ENCODE assay signal across 10 cellular contexts in the genomic region with DNA sequence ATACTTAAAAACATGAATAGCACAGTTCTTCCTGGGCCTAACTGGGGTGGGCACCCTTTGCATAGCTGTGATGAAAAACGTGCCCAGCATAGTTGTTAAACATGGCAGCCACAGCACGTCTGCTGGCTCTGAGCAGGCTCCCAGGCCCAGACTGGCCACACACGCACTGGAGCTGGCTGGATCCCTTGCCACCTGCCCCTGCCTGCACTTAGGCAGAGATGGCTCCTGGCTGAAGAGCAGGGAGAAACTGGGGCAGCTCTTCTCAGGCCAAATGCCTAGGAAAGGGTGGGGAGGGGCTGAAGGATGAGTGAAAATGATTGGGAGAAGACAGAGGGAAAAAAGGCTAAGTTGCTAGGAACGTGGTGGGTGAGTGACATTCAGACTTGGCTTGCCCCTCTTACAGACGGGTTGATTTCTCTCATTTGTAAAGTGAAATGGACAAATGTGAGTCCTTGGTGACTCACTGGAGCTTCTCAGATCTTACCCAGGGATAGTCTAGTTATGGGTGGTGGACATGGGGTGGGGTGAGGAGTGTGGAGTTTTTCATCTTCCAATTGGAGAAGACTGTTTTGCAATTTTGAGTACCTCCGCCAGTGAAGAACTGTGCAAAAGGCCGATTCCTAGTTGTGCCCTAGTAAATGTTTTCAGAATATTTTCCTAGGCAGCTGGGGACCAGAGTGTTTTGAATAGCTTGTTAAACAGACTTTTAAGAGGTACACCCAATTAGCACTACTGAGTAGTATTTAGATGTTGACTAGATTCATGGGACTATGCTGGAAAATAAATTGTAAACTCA. TPM values are rescaled to one million over a fixed set of nuclear protein-coding genes. Genes with fewer than 3 reads are reported as not detected.
DNase-seq lines count a peak whose midpoint lies in the region; ATAC-seq and TF ChIP-seq lines count a peak whose summit lies in the region.
"Had no signal": no experiment of that assay in that cellular context is flagged by ENCODE, and none has a peak within 500 bp of the region (broad histone marks: within the 10 kb centered on the region; RNA-seq: fewer than 3 reads in every experiment).

No MANE protein-coding gene starts in this region.

- no peak overlapping the region for H3K23ac ChIP-seq in mesendoderm (ENCODE audit: low read length)

- H2BK15ac ChIP-seq in mesendoderm (replicated peaks; ENCODE audit: low read depth), result no peak overlapping the region

- H4K8ac ChIP-seq in mesendoderm (ENCODE audit: low read depth, low read length), result no peak overlapping the region

- H3K27ac ChIP-seq in PC-9 (peak overlapping the region; percentile 92), fibroblast of lung (ENCODE audit: insufficient read depth, low read length) (peak overlapping the region; percentile 86), ovary (peak overlapping the region; percentile 51 to 76), mesendoderm (ENCODE audit: low read depth, low read length) (no peak overlapping the region), A673 (ENCODE audit: low read depth, low read length, poor library complexity, severe bottlenecking) (no peak overlapping the region)
- H3K27ac ChIP-seq: neutrophil had no signal

- POLR2A ChIA-PET in PC-9 (lab: Charles Lee; ENCODE audit: unreplicated experiment), result interaction anchor here (0.5 to 1.6 kb wide), 21 partner anchors 16 to 223 kb away, joined by 4 to 26 read pairs (median 5); partner anchors contain the start of gene TRIO
- POLR2A ChIA-PET in A673 (lab: Charles Lee; ENCODE audit: low non-redundant PET), result no interaction called here

- no peaks in the 10 kb centered on the region for H3K36me3 ChIP-seq in PC-9 (ENCODE audit: low read depth)
- no peaks in the 10 kb centered on the region for H3K36me3 ChIP-seq in fibroblast of lung (ENCODE audit: control insufficient read depth, insufficient read depth, low read length)
- H3K36me3 ChIP-seq in ovary, result no peaks in the 10 kb centered on the region
- no peaks in the 10 kb centered on the region for H3K36me3 ChIP-seq in mesendoderm (ENCODE audit: control insufficient read depth, insufficient read depth, low read length)
- no peaks in the 10 kb centered on the region for H3K36me3 ChIP-seq in A673 (ENCODE audit: insufficient read depth, low read length, poor library complexity, severe bottlenecking)
- H3K36me3 ChIP-seq: neutrophil had no signal

- no peak overlapping the region for H2BK5ac ChIP-seq in mesendoderm (ENCODE audit: low read length)

- no peak for TF ChIP-seq POLR2A in ovary (IDR thresholded peaks at IDR 0.05)

- no peak for ATAC-seq in HG03520 (IDR thresholded peaks at IDR 0.05; ENCODE audit: unreplicated experiment)

- TSS peak; percentile 69 for BruUV-seq in PC-9 (replicated peaks; lab: Mats Ljungman, UMichigan)
- no TSS peak for BruUV-seq in A673 (replicated peaks; lab: Mats Ljungman, UMichigan)

- intact Hi-C loops in PC-9 (cut with micrococcal nuclease; ENCODE audit: unreplicated experiment), result loop anchor here (1.0 kb wide), 5 partner anchors 40 to 200 kb away; no protein-coding TSS in a partner anchor
- intact Hi-C loops in ovary (cut with DNase I), result no loop called here
- intact Hi-C loops in A673 (cut with micrococcal nuclease; ENCODE audit: unreplicated experiment), result no loop called here

- whole genome bisulfite sequencing in ovary, 3 donors, result 28 to 41% (median 32%) methylated on average over 7 of the region's 7 CpGs
- WGBS in mesendoderm (ENCODE audit: extremely low coverage, insufficient coverage, low lambda C conversion rate), result no CpG with 5 or more reads among the region's 7 CpGs

- H3K9me2 ChIP-seq in PC-9 (ENCODE audit: insufficient read depth), result no peaks in the 10 kb centered on the region; the same call in 1 of the 2 replicates

- H2BK120ac ChIP-seq in mesendoderm (ENCODE audit: low read depth, low read length), result no peak overlapping the region

- no peak for TF ChIP-seq EP300 in ovary (IDR thresholded peaks at IDR 0.05)

- H3K9ac ChIP-seq in fibroblast of lung (ENCODE audit: insufficient read depth, low read length), result no peak overlapping the region
- H3K9ac ChIP-seq in mesendoderm (ENCODE audit: low read length), result no peak overlapping the region

- CTCF ChIA-PET in PC-9 (lab: Charles Lee) (interaction anchor here (0.5 to 1.4 kb wide), 3 partner anchors 10 to 1135 kb away, joined by 6 to 8 read pairs (median 6); no protein-coding TSS in a partner anchor), A673 (lab: Charles Lee) (no interaction called here)

- peak overlapping the region; percentile 25; the same call in 1 of the 2 replicates for H3K4me3 ChIP-seq in PC-9
- peak overlapping the region in 3 of 4 experiments; percentile 5 to 30 (median 18) for H3K4me3 ChIP-seq in fibroblast of lung (replicated peaks in 1 of 4; ENCODE audit: control extremely low read depth in 1 of 4, insufficient read depth in 1 of 4, low read depth in 3 of 4, low read length in 4 of 4)
- no peak overlapping the region for H3K4me3 ChIP-seq in ovary
- no peak overlapping the region for H3K4me3 ChIP-seq in mesendoderm (ENCODE audit: low read length)
- no peak overlapping the region for H3K4me3 ChIP-seq in A673 (ENCODE audit: low read depth, low read length, poor library complexity, severe bottlenecking)

- H3K56ac ChIP-seq in mesendoderm (ENCODE audit: low read length), result no peak overlapping the region

- H4K5ac ChIP-seq in mesendoderm (ENCODE audit: low read length), result no peak overlapping the region

- no peak overlapping the region for H2AK5ac ChIP-seq in mesendoderm (ENCODE audit: low read length)

- H3K79me1 ChIP-seq in mesendoderm (ENCODE audit: low read length), result peaks cover 20% of the 10 kb centered on the region

- no peaks in the 10 kb centered on the region for H3K9me3 ChIP-seq in PC-9 (ENCODE audit: insufficient read depth, low read depth)
- H3K9me3 ChIP-seq in fibroblast of lung (ENCODE audit: control insufficient read depth, insufficient read depth, low read depth, low read length), result no peaks in the 10 kb centered on the region
- H3K9me3 ChIP-seq in ovary, result no peaks in the 10 kb centered on the region
- H3K9me3 ChIP-seq in A673 (ENCODE audit: low read depth, low read length, poor library complexity, severe bottlenecking), result no peaks in the 10 kb centered on the region
- H3K9me3 ChIP-seq: neutrophil had no signal

- H3K4ac ChIP-seq in mesendoderm (ENCODE audit: low read depth, low read length), result no peak overlapping the region

- H3K27me3 ChIP-seq in PC-9 (ENCODE audit: insufficient read depth, low read depth), result no peaks in the 10 kb centered on the region
- H3K27me3 ChIP-seq in fibroblast of lung (ENCODE audit: control insufficient read depth, insufficient read depth, low read length), result no peaks in the 10 kb centered on the region
- H3K27me3 ChIP-seq in ovary, result no peaks in the 10 kb centered on the region
- no peaks in the 10 kb centered on the region for H3K27me3 ChIP-seq in mesendoderm (ENCODE audit: insufficient read depth, low read length, poor library complexity)
- H3K27me3 ChIP-seq in A673 (replicated peaks; ENCODE audit: insufficient read depth, low read depth, low read length, poor library complexity), result no peaks in the 10 kb centered on the region
- H3K27me3 ChIP-seq: neutrophil had no signal

- H4K20me1 ChIP-seq in PC-9 (ENCODE audit: insufficient read depth), result no peaks in the 10 kb centered on the region
- no peaks in the 10 kb centered on the region for H4K20me1 ChIP-seq in fibroblast of lung (ENCODE audit: control insufficient read depth, extremely low read depth, insufficient read depth, low read length)

- DNase-seq in EH (ENCODE audit: low read depth) (peak; percentile 91), PC-9 (peak; percentile 76 to 92), fibroblast of lung (ENCODE audit: low read depth in 2 of 2) (peak; percentile 89 to 90), ovary (no peak), mesendoderm (no peak), A673 (ENCODE audit: low spot score) (no peak)
- DNase-seq in activated T-cell treated with anti-CD3 and anti-CD28 coated beads, Interleukin-2, amount 50 U/mL, for 48 hours, result no peak
- DNase-seq: activated CD8-positive, alpha-beta memory T cell treated with anti-CD3 and anti-CD28 coated beads, Interleukin-2, amount 50 U/mL, for 4 hours had no signal

- TF ChIP-seq CTCF in PC-9 (conservative IDR thresholded peaks at IDR 0.05) (no peak), fibroblast of lung (conservative IDR thresholded peaks at IDR 0.05 in 1 of 2, IDR thresholded peaks at IDR 0.05 in 1 of 2; ENCODE audit: low read depth in 1 of 2, low read length in 2 of 2) (no peak), ovary (IDR thresholded peaks at IDR 0.05) (no peak), A673 (conservative IDR thresholded peaks at IDR 0.05; ENCODE audit: low read depth, low read length) (no peak)

- peaks cover 77% of the 10 kb centered on the region for H3F3A ChIP-seq in PC-9 (ENCODE audit: insufficient read depth, low read depth)

- H3K4me2 ChIP-seq in PC-9 (peak overlapping the region; percentile 86), fibroblast of lung (ENCODE audit: extremely low read depth, insufficient read depth, low read length) (peak overlapping the region; percentile 49), mesendoderm (ENCODE audit: low read length) (no peak overlapping the region)

- H3K18ac ChIP-seq in mesendoderm (ENCODE audit: low read length), result no peak overlapping the region

- H2AFZ ChIP-seq in PC-9 (no peak overlapping the region), fibroblast of lung (ENCODE audit: low read length) (no peak overlapping the region)

- H3K4me1 ChIP-seq in PC-9 (replicated peaks; ENCODE audit: insufficient read depth) (peaks cover 97% of the 10 kb centered on the region), fibroblast of lung (ENCODE audit: control insufficient read depth, extremely low read depth, insufficient read depth, low read length) (peaks cover 63% of the 10 kb centered on the region), ovary (ENCODE audit: insufficient read depth) (peaks cover 31% of the 10 kb centered on the region), mesendoderm (ENCODE audit: control insufficient read depth, low read depth, low read length) (peaks cover 14% of the 10 kb centered on the region), A673 (ENCODE audit: insufficient read depth, low read length, poor library complexity, severe bottlenecking) (peaks cover 50% of the 10 kb centered on the region)

- H3K79me2 ChIP-seq in PC-9 (ENCODE audit: low read depth), result peaks cover 97% of the 10 kb centered on the region
- H3K79me2 ChIP-seq in fibroblast of lung (ENCODE audit: control insufficient read depth, insufficient read depth, low read length), result peaks cover 94% of the 10 kb centered on the region
- H3K79me2 ChIP-seq in mesendoderm (ENCODE audit: control insufficient read depth, insufficient read depth, low read length), result peaks cover 87% of the 10 kb centered on the region

RNA-seq across cellular contexts. Expression of gene TRIO, which starts 42.4 kb away (rescaled TPM):
- 596 and 756 TPM in 2 replicates for total RNA-seq in PC-9 (2021)
- total RNA-seq in fibroblast of lung, result 139 and 281 TPM in 2 replicates
- polyA plus RNA-seq in fibroblast of lung, result 120 and 134 TPM in 2 replicates
- polyA plus RNA-seq in fibroblast of lung (2012), result 77.4 and 100 TPM in 2 replicates
- polyA minus RNA-seq in fibroblast of lung (ENCODE audit: low replicate concordance), result 721 and 815 TPM in 2 replicates
- total RNA-seq in ovary, result 100 to 1,000 TPM in 5 of 7 donors, 10 to 100 TPM in 2; 93.3 to 268 (median 132) TPM
- 10 to 100 TPM; 58.4 to 67.1 TPM for polyA plus RNA-seq in ovary
- polyA plus RNA-seq in mesendoderm (2013, experiment 1 of 2), result 32.6 TPM
- polyA plus RNA-seq in mesendoderm (2013, experiment 2 of 2), result 32.2 TPM
- total RNA-seq in A673 (2021), result 99.8 and 105 TPM in 2 replicates

Comparison
In these comparisons a context has a peak if more than half of its experiments do, and no peak if none do; other contexts are left out.
1. DNase-seq: peak in EH (single experiment), PC-9 (2 of 2) and fibroblast of lung (2 of 2); none in ovary (0 of 5), mesendoderm (single experiment), activated T-cell treated with anti-CD3 and anti-CD28 coated beads, Interleukin-2, amount 50 U/mL, for 48 hours (0 of 2) and A673 (single experiment).
2. H3K27ac ChIP-seq: peak in PC-9 (single experiment), fibroblast of lung (single experiment) and ovary (2 of 2); none in mesendoderm (single experiment) and A673 (single experiment).
3. H3K4me3 ChIP-seq: peak in PC-9 (single experiment) and fibroblast of lung (3 of 4); none in ovary (single experiment), mesendoderm (single experiment) and A673 (single experiment).